Comparison of ENCODE assay signal across 23 cellular contexts in genomic region chr16:22633280-22633679, GRCh38.
"Had no signal": no experiment of that assay in that cellular context is flagged by ENCODE, and none has a peak within 500 bp of the region (broad histone marks: within the 10 kb centered on the region; RNA-seq: fewer than 3 reads in every experiment).

No MANE protein-coding gene starts in this region.

- DNase-seq: activated CD4-positive, alpha-beta T cell treated with anti-CD3 and anti-CD28 coated beads for 36 hours; activated CD4-positive, CD25-positive, alpha-beta regulatory T cell; activated effector memory CD4-positive, alpha-beta T cell treated with Interleukin-2 at 50 U/mL for 16 hours; activated naive CD4-positive, alpha-beta T cell treated with Interleukin-2 at 50 U/mL for 16 hours; activated naive CD8-positive, alpha-beta T cell treated with anti-CD3 and anti-CD28 coated beads for 36 hours; activated T-cell treated with anti-CD3 and anti-CD28 coated beads for 4 hours; adrenal gland; aorta; body of pancreas; dermis blood vessel endothelial cell; effector CD4-positive, alpha-beta T cell; esophagus squamous epithelium; left ventricle myocardium superior; stimulated activated CD4-positive, alpha-beta T cell treated with anti-CD3 and anti-CD28 coated beads, Interleukin-4, amount 100 ng/mL, for 24 hours; T-helper 17 cell; T1000; trophoblast cell had no signal

- H3K4me1 ChIP-seq: adrenal gland, body of pancreas, esophagus squamous epithelium had no signal

- ATAC-seq: activated CD4-positive, alpha-beta T cell treated with anti-CD3 and anti-CD28 coated beads for 36 hours; body of pancreas; left ventricle myocardium superior; sciatic nerve; stimulated activated effector memory CD8-positive, alpha-beta T cell treated with anti-CD3 and anti-CD28 coated beads, Interleukin-12 subunit alpha, Interleukin-12 subunit beta, amount 100 ng/mL, for 72 hours; T-helper 17 cell had no signal

- H3K9me3 ChIP-seq: adrenal gland, body of pancreas, esophagus squamous epithelium, thoracic aorta had no signal

- H3K27me3 ChIP-seq: adrenal gland, body of pancreas had no signal

- H3K79me2 ChIP-seq: hepatocyte had no signal

- H3K4me2 ChIP-seq: hepatocyte had no signal

- H3K27ac ChIP-seq: adrenal gland, body of pancreas, epithelial cell of prostate, esophagus squamous epithelium, hepatocyte, skin epidermis, thoracic aorta had no signal

- H3K36me3 ChIP-seq: adrenal gland, esophagus squamous epithelium, thoracic aorta had no signal

- H3K4me3 ChIP-seq: adrenal gland, body of pancreas, esophagus squamous epithelium, hepatocyte, skin epidermis, thoracic aorta had no signal
